In genomic region chr9:12916037-12916436, GRCh38 we compare ENCODE assay signal across 13 cellular contexts.
DNase-seq lines count a peak whose midpoint lies in the region; ATAC-seq and TF ChIP-seq lines count a peak whose summit lies in the region.
"Had no signal": no experiment of that assay in that cellular context is flagged by ENCODE, and none has a peak within 500 bp of the region (broad histone marks: within the 10 kb centered on the region; RNA-seq: fewer than 3 reads in every experiment).

No MANE protein-coding gene starts in this region.

- POLR2A ChIA-PET in activated CD4-positive, alpha-beta T cell treated with anti-CD3 and anti-CD28 coated beads, Interleukin-2, amount 10 ng/mL, durations not matched to agents 7 days and 5 days (lab: Charles Lee) = no interaction called here

- ATAC-seq in Right ventricle myocardium inferior (peak; percentile 56), GM18517 (IDR thresholded peaks at IDR 0.05; ENCODE audit: unreplicated experiment) (no peak)
- ATAC-seq: left lobe of liver, T-helper 17 cell had no signal

- no peaks in the 10 kb centered on the region for H3K4me1 Mint-ChIP-seq in activated CD4-positive, alpha-beta T cell treated with anti-CD3 and anti-CD28 coated beads, Interleukin-2, amount 10 ng/mL, durations not matched to agents 7 days and 5 days
- H3K4me1 Mint-ChIP-seq: T-helper 17 cell had no signal

- H3K4me1 ChIP-seq in right atrium auricular region = no peaks in the 10 kb centered on the region

- no peaks in the 10 kb centered on the region for H3K27me3 Mint-ChIP-seq in activated CD4-positive, alpha-beta T cell treated with anti-CD3 and anti-CD28 coated beads, Interleukin-2, amount 10 ng/mL, durations not matched to agents 7 days and 5 days
- H3K27me3 Mint-ChIP-seq: T-helper 17 cell had no signal

- H3K27me3 ChIP-seq in right atrium auricular region = no peaks in the 10 kb centered on the region

- H3K4me3 Mint-ChIP-seq in activated CD4-positive, alpha-beta T cell treated with anti-CD3 and anti-CD28 coated beads, Interleukin-2, amount 10 ng/mL, durations not matched to agents 7 days and 5 days = no peak overlapping the region
- H3K4me3 Mint-ChIP-seq: T-helper 17 cell had no signal

- peaks cover 2% of the 10 kb centered on the region for H3K9me3 Mint-ChIP-seq in activated CD4-positive, alpha-beta T cell treated with anti-CD3 and anti-CD28 coated beads, Interleukin-2, amount 10 ng/mL, durations not matched to agents 7 days and 5 days

- CTCF ChIA-PET in activated CD4-positive, alpha-beta T cell treated with anti-CD3 and anti-CD28 coated beads, Interleukin-2, amount 10 ng/mL, durations not matched to agents 7 days and 5 days (lab: Charles Lee) = interaction anchor here (0.6 kb wide), 1 partner anchor 1118 kb away, joined by 4 read pairs; no protein-coding TSS in a partner anchor

- no peak overlapping the region for H3K27ac ChIP-seq in right atrium auricular region
- H3K27ac ChIP-seq in substantia nigra (ENCODE audit: low read depth, low read length, poor library complexity, severe bottlenecking) = no peak overlapping the region

- no peaks in the 10 kb centered on the region for H3K36me3 ChIP-seq in right atrium auricular region

- TF ChIP-seq CTCF in right atrium auricular region (IDR thresholded peaks at IDR 0.05) (no peak), choroid plexus epithelial cell (conservative IDR thresholded peaks at IDR 0.05; ENCODE audit: low read depth, low read length) (no peak)

- H3K27ac Mint-ChIP-seq in activated CD4-positive, alpha-beta T cell treated with anti-CD3 and anti-CD28 coated beads, Interleukin-2, amount 10 ng/mL, durations not matched to agents 7 days and 5 days = no peak overlapping the region
- H3K27ac Mint-ChIP-seq: T-helper 17 cell had no signal

- intact Hi-C loops in Right ventricle myocardium inferior (cut with DNase I) = no loop called here

- no peaks in the 10 kb centered on the region for H3K9me3 ChIP-seq in right atrium auricular region

- H3K4me3 ChIP-seq in right atrium auricular region (no peak overlapping the region), choroid plexus epithelial cell (ENCODE audit: low read depth, low read length) (no peak overlapping the region)

- no peaks in the 10 kb centered on the region for H3K36me3 Mint-ChIP-seq in activated CD4-positive, alpha-beta T cell treated with anti-CD3 and anti-CD28 coated beads, Interleukin-2, amount 10 ng/mL, durations not matched to agents 7 days and 5 days (ENCODE audit: low read depth)

- DNase-seq in Right ventricle myocardium inferior (ENCODE audit: missing footprints) = no peak
- DNase-seq in right atrium auricular region (ENCODE audit: low spot score) = no peak
- peak; percentile 70 for DNase-seq in choroid plexus epithelial cell (ENCODE audit: low read depth)
- peak; percentile 29 for DNase-seq in kidney glomerular epithelial cell (lab: John Stamatoyannopoulos, UW)
- DNase-seq in substantia nigra (lab: John Stamatoyannopoulos, UW) = peak in 39 of 49 donors; percentile 2 to 75 (median 23)
- no peak for DNase-seq in NCI-H226
- DNase-seq in activated CD4-positive, alpha-beta T cell treated with anti-CD3 and anti-CD28 coated beads, Interleukin-2, amount 10 ng/mL, durations not matched to agents 7 days and 5 days = no peak
- DNase-seq: activated CD4-positive, alpha-beta T cell treated with anti-CD3 and anti-CD28 coated beads, Interleukin-2, amount 50 U/mL, for 1 hour; activated effector memory CD4-positive, alpha-beta T cell treated with Interleukin-2 at 50 U/mL for 16 hours; stimulated activated CD8-positive, alpha-beta memory T cell treated with anti-CD3 and anti-CD28 coated beads, Interleukin-4, amount 100 ng/mL, for 48 hours; T-helper 17 cell had no signal

Comparison
In these comparisons a context has a peak if more than half of its experiments do, and no peak if none do; other contexts are left out.
1. DNase-seq: peak in choroid plexus epithelial cell (single experiment), kidney glomerular epithelial cell (single experiment) and substantia nigra (39 of 49); none in Right ventricle myocardium inferior (single experiment), right atrium auricular region (single experiment), NCI-H226 (single experiment) and activated CD4-positive, alpha-beta T cell treated with anti-CD3 and anti-CD28 coated beads, Interleukin-2, amount 10 ng/mL, durations not matched to agents 7 days and 5 days (single experiment).